12 cellular contexts compared by ENCODE assay signal in the genomic region with DNA sequence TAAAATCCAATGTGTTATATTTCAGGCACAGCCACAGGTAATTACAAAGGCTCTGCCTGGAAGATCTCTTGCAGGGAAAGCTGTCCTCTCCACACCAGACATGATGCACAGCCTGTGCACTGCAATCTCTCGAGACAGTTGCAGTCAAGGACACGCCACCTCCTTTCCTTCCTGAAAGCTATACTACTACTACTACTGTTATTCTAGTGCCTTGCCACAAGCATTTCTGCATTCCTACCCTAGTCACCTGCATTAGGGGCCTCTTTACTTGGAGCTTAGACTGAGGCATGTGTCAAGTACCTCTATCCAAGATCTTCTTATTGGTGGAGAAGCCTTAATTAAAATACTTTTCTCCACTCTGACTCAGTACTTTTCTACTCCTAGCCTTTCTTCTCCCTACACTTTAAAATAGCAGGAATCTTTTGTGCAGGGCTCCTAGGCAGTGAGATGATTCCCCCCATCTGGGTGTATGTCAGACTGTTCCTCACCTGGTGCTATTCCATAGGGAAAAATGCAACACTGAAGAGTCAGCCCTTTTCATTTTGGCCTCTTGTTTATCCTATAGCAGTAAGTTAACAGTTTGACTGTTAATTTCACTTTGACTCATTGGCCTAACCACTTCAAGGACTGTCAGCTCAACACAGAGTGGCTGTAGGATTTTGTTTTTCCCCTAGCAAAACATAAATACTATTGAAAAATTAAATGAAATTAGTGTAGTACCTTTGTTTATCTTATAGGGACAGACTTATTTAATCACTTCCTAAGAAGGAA.
DNase-seq lines count a peak whose midpoint lies in the region; ATAC-seq and TF ChIP-seq lines count a peak whose summit lies in the region.
"Had no signal": no experiment of that assay in that cellular context is flagged by ENCODE, and none has a peak within 500 bp of the region (broad histone marks: within the 10 kb centered on the region; RNA-seq: fewer than 3 reads in every experiment).

No MANE protein-coding gene starts in this region.

- DNase-seq in activated T-cell treated with anti-CD3 and anti-CD28 coated beads, Interleukin-2, amount 50 U/mL, for 72 hours = peak; percentile 8 to 11
- DNase-seq in activated T-cell treated with anti-CD3 and anti-CD28 coated beads, Interleukin-2, amount 50 U/mL, for 24 hours = no peak
- DNase-seq in osteoblast (ENCODE audit: insufficient read length, low spot score, missing footprints) (peak; percentile 58), NCI-H2196 (lab: John Stamatoyannopoulos, UW; ENCODE audit: unreplicated experiment) (no peak), lower leg skin (ENCODE audit: low spot score in 2 of 2) (no peak), aorta (no peak)
- DNase-seq: kidney, spleen had no signal

- H3K9me3 ChIP-seq in osteoblast (ENCODE audit: low read depth, low read length) = no peaks in the 10 kb centered on the region
- no peaks in the 10 kb centered on the region for H3K9me3 ChIP-seq in aorta (ENCODE audit: control insufficient read depth, low read length)

- peaks cover 15% of the 10 kb centered on the region for H3K4me1 Mint-ChIP-seq in activated T-cell treated with anti-CD3 and anti-CD28 coated beads, Interleukin-2, amount 50 U/mL, for 72 hours (ENCODE audit: low read depth)
- H3K4me1 Mint-ChIP-seq in activated T-cell treated with anti-CD3 and anti-CD28 coated beads, Interleukin-2, amount 50 U/mL, for 24 hours (ENCODE audit: low read depth) = peaks cover 8% of the 10 kb centered on the region

- no peak for TF ChIP-seq POLR2A in lower leg skin (IDR thresholded peaks at IDR 0.05)

- peak overlapping the region; percentile 1 for H3K27ac Mint-ChIP-seq in activated T-cell treated with anti-CD3 and anti-CD28 coated beads, Interleukin-2, amount 50 U/mL, for 72 hours
- no peak overlapping the region for H3K27ac Mint-ChIP-seq in activated T-cell treated with anti-CD3 and anti-CD28 coated beads, Interleukin-2, amount 50 U/mL, for 24 hours

- no peaks in the 10 kb centered on the region for H4K20me1 ChIP-seq in osteoblast (ENCODE audit: insufficient read depth, low read length)

- no peak for TF ChIP-seq CTCF in osteoblast (IDR thresholded peaks at IDR 0.05; ENCODE audit: extremely low read depth, low read depth, low read length)
- TF ChIP-seq CTCF in lower leg skin (IDR thresholded peaks at IDR 0.05) = no peak

- no peaks in the 10 kb centered on the region for H3K27me3 Mint-ChIP-seq in activated T-cell treated with anti-CD3 and anti-CD28 coated beads, Interleukin-2, amount 50 U/mL, for 72 hours (ENCODE audit: low read depth)
- H3K27me3 Mint-ChIP-seq in activated T-cell treated with anti-CD3 and anti-CD28 coated beads, Interleukin-2, amount 50 U/mL, for 24 hours = no peaks in the 10 kb centered on the region

- peak; percentile 94 to 98 for ATAC-seq in activated T-cell treated with anti-CD3 and anti-CD28 coated beads, Interleukin-2, amount 50 U/mL, for 72 hours (replicated peaks in 1 of 2)
- ATAC-seq in GM21515 (IDR thresholded peaks at IDR 0.05; ENCODE audit: unreplicated experiment) (peak; percentile 78), HG03354 (IDR thresholded peaks at IDR 0.05; ENCODE audit: poor library complexity, severe bottlenecking, unreplicated experiment) (peak; percentile 78), aorta (ENCODE audit: low FRiP score) (no peak)

- no peak overlapping the region for H2AFZ ChIP-seq in osteoblast (ENCODE audit: low read length)

- no peaks in the 10 kb centered on the region for H3K79me2 ChIP-seq in osteoblast (ENCODE audit: insufficient read depth, low read length)

- no peaks in the 10 kb centered on the region for H3K4me1 ChIP-seq in osteoblast (ENCODE audit: insufficient read depth, low read length)
- no peaks in the 10 kb centered on the region for H3K4me1 ChIP-seq in aorta (ENCODE audit: control insufficient read depth in 1 of 2, insufficient read depth in 2 of 2, low read length in 2 of 2)
- H3K4me1 ChIP-seq: spleen had no signal

- H3K27ac ChIP-seq in osteoblast (ENCODE audit: low read depth, low read length) (no peak overlapping the region), aorta (ENCODE audit: low read depth in 1 of 2, low read length in 2 of 2) (no peak overlapping the region)
- H3K27ac ChIP-seq: coronary artery, spleen had no signal

- H3K36me3 ChIP-seq in osteoblast (ENCODE audit: insufficient read depth, low read length) = no peaks in the 10 kb centered on the region
- H3K36me3 ChIP-seq in aorta (ENCODE audit: control insufficient read depth in 1 of 2, insufficient read depth in 2 of 2, low read length in 1 of 2) = peaks cover 0 to 2% of the 10 kb centered on the region in 2 donors

- H3K4me3 Mint-ChIP-seq in activated T-cell treated with anti-CD3 and anti-CD28 coated beads, Interleukin-2, amount 50 U/mL, for 72 hours = peak overlapping the region; percentile 3 to 19
- H3K4me3 Mint-ChIP-seq in activated T-cell treated with anti-CD3 and anti-CD28 coated beads, Interleukin-2, amount 50 U/mL, for 24 hours = no peak overlapping the region
- H3K4me3 Mint-ChIP-seq: neural crest cell had no signal

- H3K4me3 ChIP-seq in osteoblast (ENCODE audit: insufficient read depth, low read length) (no peak overlapping the region), lower leg skin (ENCODE audit: low read depth, poor library complexity, severe bottlenecking) (no peak overlapping the region), aorta (ENCODE audit: low read length in 2 of 2) (no peak overlapping the region)
- H3K4me3 ChIP-seq: coronary artery, spleen had no signal

- WGBS in lower leg skin, 2 donors = 76 to 90% methylated on average over 2 of the region's 2 CpGs
- WGBS in aorta, 2 donors = 89 to 93% methylated on average over 2 of the region's 2 CpGs

- H3K36me3 Mint-ChIP-seq in activated T-cell treated with anti-CD3 and anti-CD28 coated beads, Interleukin-2, amount 50 U/mL, for 72 hours (ENCODE audit: insufficient read depth in 2 of 2) = peaks cover 2 to 14% of the 10 kb centered on the region in 2 donors
- H3K36me3 Mint-ChIP-seq in activated T-cell treated with anti-CD3 and anti-CD28 coated beads, Interleukin-2, amount 50 U/mL, for 24 hours (ENCODE audit: low read depth) = peaks cover 16% of the 10 kb centered on the region

- no peaks in the 10 kb centered on the region for H3K9me3 Mint-ChIP-seq in activated T-cell treated with anti-CD3 and anti-CD28 coated beads, Interleukin-2, amount 50 U/mL, for 72 hours
- no peaks in the 10 kb centered on the region for H3K9me3 Mint-ChIP-seq in activated T-cell treated with anti-CD3 and anti-CD28 coated beads, Interleukin-2, amount 50 U/mL, for 24 hours
- H3K9me3 Mint-ChIP-seq: neural crest cell had no signal

- H3K4me2 ChIP-seq in osteoblast (ENCODE audit: insufficient read depth, low read length) = no peak overlapping the region

- intact Hi-C loops in lower leg skin (cut with DNase I; ENCODE audit: low total_unique reads) = no loop called here
- intact Hi-C loops in aorta (cut with DNase I) = no loop called here

- H3K27me3 ChIP-seq in osteoblast (ENCODE audit: insufficient read depth, low read length) (no peaks in the 10 kb centered on the region), aorta (ENCODE audit: control insufficient read depth in 1 of 2, insufficient read depth in 2 of 2, low read length in 1 of 2) (no peaks in the 10 kb centered on the region)
- H3K27me3 ChIP-seq: spleen had no signal

Comparison
In these comparisons a context has a peak if more than half of its experiments do, and no peak if none do; other contexts are left out.
1. DNase-seq: peak in activated T-cell treated with anti-CD3 and anti-CD28 coated beads, Interleukin-2, amount 50 U/mL, for 72 hours (2 of 2) and osteoblast (single experiment); none in activated T-cell treated with anti-CD3 and anti-CD28 coated beads, Interleukin-2, amount 50 U/mL, for 24 hours (single experiment), NCI-H2196 (single experiment), lower leg skin (0 of 2) and aorta (0 of 2).